In the genomic region with DNA sequence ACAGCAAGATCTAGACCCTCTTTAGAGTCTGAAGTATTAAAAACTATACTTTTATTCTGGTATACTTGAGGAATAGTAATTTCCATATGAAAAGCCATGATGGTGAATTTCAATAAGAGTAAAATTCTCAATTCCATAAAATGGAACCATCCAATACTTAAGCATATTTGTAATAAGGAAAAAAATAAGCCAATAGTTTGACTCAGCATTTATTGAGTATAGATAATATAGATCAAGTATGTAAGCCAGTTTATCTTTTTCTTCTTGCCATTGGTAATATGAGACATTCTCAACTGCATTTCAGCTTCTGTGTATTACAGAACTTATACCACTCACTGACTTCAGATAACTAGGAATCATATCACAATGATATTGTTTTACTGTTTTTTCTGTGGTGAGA, we compare ENCODE assay signal across 3 cellular contexts.
A peak's percentile ranks its signal among the peaks of the same experiment; 100 is the strongest.
TF ChIP-seq lines count a peak whose summit lies in the region.

No MANE protein-coding gene starts in this region.

TF ChIP-seq in HepG2, 621 proteins besides CTCF, POLR2A, EP300 and RAD21:
- TF ChIP-seq RBM39 (IDR thresholded peaks at IDR 0.05; ENCODE audit: low read depth, low read length, poor library complexity, severe bottlenecking) (no peak), ZNF468 (CRISPR knock-in tag; IDR thresholded peaks at IDR 0.05) (no peak), ZNF562 (CRISPR knock-in tag; IDR thresholded peaks at IDR 0.05; ENCODE audit: borderline replicate concordance) (no peak), GZF1 (CRISPR knock-in tag; IDR thresholded peaks at IDR 0.05) (no peak), ZNF75D (CRISPR knock-in tag; IDR thresholded peaks at IDR 0.05; ENCODE audit: borderline replicate concordance) (no peak), ZEB1 (IDR thresholded peaks at IDR 0.05; ENCODE audit: insufficient replicate concordance, low read depth) (no peak), MAFK (conservative IDR thresholded peaks at IDR 0.05 in 1 of 2, IDR thresholded peaks at IDR 0.05 in 1 of 2; ENCODE audit: low read length in 2 of 2) (peak; percentile 51 to 84; a peak in 3 of 4 replicates), ZSCAN30 (CRISPR knock-in tag; IDR thresholded peaks at IDR 0.05) (no peak), ZNF670 (CRISPR knock-in tag; IDR thresholded peaks at IDR 0.05; ENCODE audit: borderline replicate concordance) (no peak), SOX13 (IDR thresholded peaks at IDR 0.05) (no peak), SOX13 (CRISPR knock-in tag; conservative IDR thresholded peaks at IDR 0.05 in 1 of 2, IDR thresholded peaks at IDR 0.05 in 1 of 2) (no peak), MAFF (IDR thresholded peaks at IDR 0.05; ENCODE audit: low read depth, low read length) (peak; percentile 63), ZNF558 (CRISPR knock-in tag; IDR thresholded peaks at IDR 0.05; ENCODE audit: borderline replicate concordance) (no peak), ZSCAN9 (CRISPR knock-in tag; IDR thresholded peaks at IDR 0.05; ENCODE audit: borderline replicate concordance) (no peak), TBX2 (CRISPR knock-in tag; IDR thresholded peaks at IDR 0.05; ENCODE audit: borderline replicate concordance) (no peak)
- TF ChIP-seq, protein P1, sequence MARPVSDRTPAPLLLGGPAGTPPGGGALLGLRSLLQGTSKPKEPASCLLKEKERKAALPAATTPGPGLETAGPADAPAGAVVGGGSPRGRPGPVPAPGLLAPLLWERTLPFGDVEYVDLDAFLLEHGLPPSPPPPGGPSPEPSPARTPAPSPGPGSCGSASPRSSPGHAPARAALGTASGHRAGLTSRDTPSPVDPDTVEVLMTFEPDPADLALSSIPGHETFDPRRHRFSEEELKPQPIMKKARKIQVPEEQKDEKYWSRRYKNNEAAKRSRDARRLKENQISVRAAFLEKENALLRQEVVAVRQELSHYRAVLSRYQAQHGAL (CRISPR knock-in tag; IDR thresholded peaks at IDR 0.05; ENCODE audit: not compliant biosample characterization) = no peak
- TF ChIP-seq, protein P2, sequence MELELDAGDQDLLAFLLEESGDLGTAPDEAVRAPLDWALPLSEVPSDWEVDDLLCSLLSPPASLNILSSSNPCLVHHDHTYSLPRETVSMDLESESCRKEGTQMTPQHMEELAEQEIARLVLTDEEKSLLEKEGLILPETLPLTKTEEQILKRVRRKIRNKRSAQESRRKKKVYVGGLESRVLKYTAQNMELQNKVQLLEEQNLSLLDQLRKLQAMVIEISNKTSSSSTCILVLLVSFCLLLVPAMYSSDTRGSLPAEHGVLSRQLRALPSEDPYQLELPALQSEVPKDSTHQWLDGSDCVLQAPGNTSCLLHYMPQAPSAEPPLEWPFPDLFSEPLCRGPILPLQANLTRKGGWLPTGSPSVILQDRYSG (CRISPR knock-in tag; IDR thresholded peaks at IDR 0.05) = no peak
- TF ChIP-seq, protein P3, sequence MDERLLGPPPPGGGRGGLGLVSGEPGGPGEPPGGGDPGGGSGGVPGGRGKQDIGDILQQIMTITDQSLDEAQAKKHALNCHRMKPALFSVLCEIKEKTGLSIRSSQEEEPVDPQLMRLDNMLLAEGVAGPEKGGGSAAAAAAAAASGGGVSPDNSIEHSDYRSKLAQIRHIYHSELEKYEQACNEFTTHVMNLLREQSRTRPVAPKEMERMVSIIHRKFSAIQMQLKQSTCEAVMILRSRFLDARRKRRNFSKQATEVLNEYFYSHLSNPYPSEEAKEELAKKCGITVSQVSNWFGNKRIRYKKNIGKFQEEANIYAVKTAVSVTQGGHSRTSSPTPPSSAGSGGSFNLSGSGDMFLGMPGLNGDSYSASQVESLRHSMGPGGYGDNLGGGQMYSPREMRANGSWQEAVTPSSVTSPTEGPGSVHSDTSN (CRISPR knock-in tag; IDR thresholded peaks at IDR 0.05) = no peak
- TF ChIP-seq, protein P4, sequence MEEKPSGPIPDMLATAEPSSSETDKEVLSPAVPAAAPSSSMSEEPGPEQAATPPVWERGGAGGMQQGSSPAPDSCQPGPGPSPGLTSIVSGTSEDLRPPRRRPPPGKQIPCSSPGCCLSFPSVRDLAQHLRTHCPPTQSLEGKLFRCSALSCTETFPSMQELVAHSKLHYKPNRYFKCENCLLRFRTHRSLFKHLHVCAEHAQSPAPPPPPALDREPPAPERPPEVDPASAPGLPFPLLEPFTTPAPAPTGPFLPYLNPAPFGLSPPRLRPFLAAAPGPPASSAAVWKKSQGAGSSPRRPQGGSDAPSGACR (CRISPR knock-in tag; IDR thresholded peaks at IDR 0.05) = no peak

TF ChIP-seq in IMR-90, 13 proteins besides CTCF, POLR2A, EP300 and RAD21:
- TF ChIP-seq MAZ (IDR thresholded peaks at IDR 0.05; ENCODE audit: borderline replicate concordance, low read depth, low read length) (no peak), MAFK (IDR thresholded peaks at IDR 0.05; ENCODE audit: low read depth, low read length) (peak; percentile 60; the same call in 1 of the 2 replicates)

TF ChIP-seq in K562, 482 proteins besides CTCF, POLR2A, EP300 and RAD21:
- no peak for TF ChIP-seq ARHGAP35 (IDR thresholded peaks at IDR 0.05; ENCODE audit: partially characterized antibody)
- TF ChIP-seq MAFF (IDR thresholded peaks at IDR 0.05; ENCODE audit: low read length) = peak; percentile 25; the same call in 1 of the 2 replicates
- peak; percentile 70 for TF ChIP-seq ZNF316 (IDR thresholded peaks at IDR 0.05)
- TF ChIP-seq MAFK (IDR thresholded peaks at IDR 0.05; ENCODE audit: low read length) = peak; percentile 23; the same call in 1 of the 2 replicates
- TF ChIP-seq PHB (CRISPR knock-in tag; IDR thresholded peaks at IDR 0.05) = no peak
